10 cellular contexts compared by ENCODE assay signal in genomic region chr2:44938287-44939073, GRCh38. TPM values are rescaled to one million over a fixed set of nuclear protein-coding genes. Genes with fewer than 3 reads are reported as not detected.
DNase-seq lines count a peak whose midpoint lies in the region; ATAC-seq, FAIRE-seq and TF ChIP-seq lines count a peak whose summit lies in the region.
"Had no signal": no experiment of that assay in that cellular context is flagged by ENCODE, and none has a peak within 500 bp of the region (broad histone marks: within the 10 kb centered on the region; RNA-seq: fewer than 3 reads in every experiment).

No MANE protein-coding gene starts in this region.

- no peaks in the 10 kb centered on the region for H3K9me3 Mint-ChIP-seq in stimulated activated naive CD8-positive, alpha-beta T cell treated with anti-CD3 and anti-CD28 coated beads, Interleukin-15, Interleukin-2, amounts not matched to agents 100 ng/mL and 50 ng/mL, for 24 hours
- H3K9me3 Mint-ChIP-seq: memory B cell had no signal

- no peak overlapping the region for H3K27ac Mint-ChIP-seq in stimulated activated naive CD8-positive, alpha-beta T cell treated with anti-CD3 and anti-CD28 coated beads, Interleukin-15, Interleukin-2, amounts not matched to agents 100 ng/mL and 50 ng/mL, for 24 hours
- H3K27ac Mint-ChIP-seq: memory B cell had no signal

- H4K91ac ChIP-seq in mesenchymal stem cell (ENCODE audit: low read length) = no peak overlapping the region

- no peak overlapping the region for H2BK120ac ChIP-seq in mesenchymal stem cell (ENCODE audit: low read depth, low read length)

- no peak overlapping the region for H3K14ac ChIP-seq in mesenchymal stem cell (ENCODE audit: low read length in 2 of 2)

- no peaks in the 10 kb centered on the region for H3K79me1 ChIP-seq in mesenchymal stem cell (replicated peaks; ENCODE audit: low read length, poor library complexity, severe bottlenecking)

- no peak overlapping the region for H2AFZ ChIP-seq in mesenchymal stem cell (ENCODE audit: low read depth, low read length)

- no peak overlapping the region for H2BK12ac ChIP-seq in mesenchymal stem cell (ENCODE audit: low read length in 2 of 2)

- H3K4ac ChIP-seq in mesenchymal stem cell (ENCODE audit: low read depth in 1 of 2, low read length in 2 of 2) = no peak overlapping the region

- FAIRE-seq in D721Med (lab: Jason Lieb, UNC) = no peak

- no peak overlapping the region for H2AK5ac ChIP-seq in mesenchymal stem cell (ENCODE audit: low read length, severe bottlenecking)

- DNase-seq in stimulated activated naive CD8-positive, alpha-beta T cell treated with anti-CD3 and anti-CD28 coated beads, Interleukin-15, Interleukin-2, amounts not matched to agents 100 U/mL and 50 U/mL, for 24 hours = no peak
- peak; percentile 41 for DNase-seq in adipocyte (ENCODE audit: low read depth)
- DNase-seq in mesenchymal stem cell = no peak
- DNase-seq in KG1 (lab: John Stamatoyannopoulos, UW) = no peak
- no peak for DNase-seq in D721Med (ENCODE audit: insufficient read length, low spot score)
- no peak for DNase-seq in middle frontal gyrus (ENCODE audit: extremely low spot score, low spot score)
- no peak for DNase-seq in H4 (ENCODE audit: low spot score)
- DNase-seq: stimulated activated naive CD4-positive, alpha-beta T cell had no signal

- no peak overlapping the region for H3K23ac ChIP-seq in mesenchymal stem cell (ENCODE audit: low read length in 2 of 2)

- no peaks in the 10 kb centered on the region for H3K36me3 ChIP-seq in adipocyte (ENCODE audit: control insufficient read depth, insufficient read depth, low read length, severe bottlenecking)
- H3K36me3 ChIP-seq in mesenchymal stem cell (ENCODE audit: control insufficient read depth in 1 of 2, insufficient read depth in 2 of 2, low read depth in 1 of 2, low read length in 2 of 2) = no peaks in the 10 kb centered on the region

- peak overlapping the region; percentile 26 for H3K4me3 Mint-ChIP-seq in stimulated activated naive CD8-positive, alpha-beta T cell treated with anti-CD3 and anti-CD28 coated beads, Interleukin-15, Interleukin-2, amounts not matched to agents 100 ng/mL and 50 ng/mL, for 24 hours

- no peak overlapping the region for H4K8ac ChIP-seq in mesenchymal stem cell (ENCODE audit: low read length)

- peaks cover 80% of the 10 kb centered on the region for H3K27me3 Mint-ChIP-seq in stimulated activated naive CD8-positive, alpha-beta T cell treated with anti-CD3 and anti-CD28 coated beads, Interleukin-15, Interleukin-2, amounts not matched to agents 100 ng/mL and 50 ng/mL, for 24 hours

- peak overlapping the region; percentile 66 for H3K4me3 ChIP-seq in adipocyte (ENCODE audit: low read length)
- H3K4me3 ChIP-seq in mesenchymal stem cell (ENCODE audit: insufficient read depth in 1 of 2, low read depth in 1 of 2, low read length in 2 of 2) = peak overlapping the region in 1 of 2 experiments; percentile 23

- H3K27me3 ChIP-seq in adipocyte (replicated peaks; ENCODE audit: control insufficient read depth, insufficient read depth, low read length) = peaks cover 60% of the 10 kb centered on the region
- peaks cover 93 to 94% of the 10 kb centered on the region in 2 experiments for H3K27me3 ChIP-seq in mesenchymal stem cell (ENCODE audit: control insufficient read depth in 1 of 2, insufficient read depth in 1 of 2, low read length in 2 of 2)

- H3K18ac ChIP-seq in mesenchymal stem cell (ENCODE audit: low read depth in 1 of 2, low read length in 2 of 2) = no peak overlapping the region

- no peak overlapping the region for H2BK15ac ChIP-seq in mesenchymal stem cell (ENCODE audit: low read depth, poor library complexity, severe bottlenecking)

- H2BK5ac ChIP-seq in mesenchymal stem cell (ENCODE audit: low read depth, low read length, poor library complexity, severe bottlenecking) = no peak overlapping the region

- ATAC-seq in stimulated activated naive CD8-positive, alpha-beta T cell treated with anti-CD3 and anti-CD28 coated beads, Interleukin-15, Interleukin-2, amounts not matched to agents 100 U/mL and 50 U/mL, for 24 hours = no peak

- no peak for TF ChIP-seq CTCF in D721Med (IDR thresholded peaks at IDR 0.05; ENCODE audit: insufficient read depth, missing control alignments)

- peaks cover 18% of the 10 kb centered on the region for H3K4me1 ChIP-seq in adipocyte (ENCODE audit: control insufficient read depth, insufficient read depth, low read length)
- H3K4me1 ChIP-seq in mesenchymal stem cell (ENCODE audit: control insufficient read depth, insufficient read depth, low read depth, low read length) = peaks cover 40% of the 10 kb centered on the region

- H3K27ac ChIP-seq in mesenchymal stem cell (ENCODE audit: low read length, poor library complexity, severe bottlenecking) = no peak overlapping the region

- H3K4me1 Mint-ChIP-seq in stimulated activated naive CD8-positive, alpha-beta T cell treated with anti-CD3 and anti-CD28 coated beads, Interleukin-15, Interleukin-2, amounts not matched to agents 100 ng/mL and 50 ng/mL, for 24 hours (ENCODE audit: low read depth) = peaks cover 49% of the 10 kb centered on the region

- 2% methylated on average over 55 of the region's 59 CpGs for WGBS in mesenchymal stem cell

- peak overlapping the region; percentile 62 for H3K4me2 ChIP-seq in mesenchymal stem cell (ENCODE audit: low read length, poor library complexity, severe bottlenecking)

- H3K9ac ChIP-seq in adipocyte (ENCODE audit: low read length) (no peak overlapping the region), mesenchymal stem cell (ENCODE audit: low read length) (no peak overlapping the region)

- no peaks in the 10 kb centered on the region for H3K36me3 Mint-ChIP-seq in stimulated activated naive CD8-positive, alpha-beta T cell treated with anti-CD3 and anti-CD28 coated beads, Interleukin-15, Interleukin-2, amounts not matched to agents 100 ng/mL and 50 ng/mL, for 24 hours (ENCODE audit: low read depth)
- H3K36me3 Mint-ChIP-seq: memory B cell had no signal

- H3K9me3 ChIP-seq in adipocyte (ENCODE audit: control insufficient read depth, low read length) (no peaks in the 10 kb centered on the region), mesenchymal stem cell (ENCODE audit: control insufficient read depth, low read length) (no peaks in the 10 kb centered on the region)

RNA-seq across cellular contexts. Expression of gene SIX3, which starts 3.0 kb away (rescaled TPM):
- polyA plus RNA-seq in mesenchymal stem cell (2013, experiment 1 of 2) = not detected
- polyA plus RNA-seq in mesenchymal stem cell (2013, experiment 2 of 2) = not detected
- total RNA-seq in H4 (2014; rRNA removed; shearing (Covaris generic)) = not detected in 2 replicates
